23 cellular contexts compared by ENCODE assay signal in genomic region chrX:130184168-130184567, GRCh38. TPM values are rescaled to one million over a fixed set of nuclear protein-coding genes. Genes with fewer than 3 reads are reported as not detected.
DNase-seq lines count a peak whose midpoint lies in the region; ATAC-seq and TF ChIP-seq lines count a peak whose summit lies in the region.
"Had no signal": no experiment of that assay in that cellular context is flagged by ENCODE, and none has a peak within 500 bp of the region (broad histone marks: within the 10 kb centered on the region; RNA-seq: fewer than 3 reads in every experiment).

No MANE protein-coding gene starts in this region.

- H3K4me2 ChIP-seq in GM23248 (ENCODE audit: unreplicated experiment): no peak overlapping the region
- H3K4me2 ChIP-seq: A549 had no signal

- no peak overlapping the region for H3K4me3 ChIP-seq in CD8-positive, alpha-beta T cell (ENCODE audit: low read depth, low read length)
- H3K4me3 ChIP-seq in naive thymus-derived CD4-positive, alpha-beta T cell (ENCODE audit: low read length): no peak overlapping the region
- no peak overlapping the region for H3K4me3 ChIP-seq in GM23248
- H3K4me3 ChIP-seq: A549, adrenal gland, heart left ventricle, suprapubic skin had no signal

- H3K36me3 Mint-ChIP-seq in activated CD4-positive, alpha-beta T cell treated with anti-CD3 and anti-CD28 coated beads, Interleukin-2, amount 10 ng/mL, durations not matched to agents 7 days and 5 days (ENCODE audit: low read depth): peaks cover 14% of the 10 kb centered on the region
- H3K36me3 Mint-ChIP-seq in CD8-positive, alpha-beta T cell: peaks cover 19% of the 10 kb centered on the region
- H3K36me3 Mint-ChIP-seq in activated CD8-positive, alpha-beta T cell treated with anti-CD3 and anti-CD28 coated beads for 36 hours (ENCODE audit: low read depth): peaks cover 12% of the 10 kb centered on the region
- H3K36me3 Mint-ChIP-seq in naive thymus-derived CD4-positive, alpha-beta T cell: peaks cover 0 to 5% (median 0%) of the 10 kb centered on the region in 5 donors
- H3K36me3 Mint-ChIP-seq in glutamatergic neuron (ENCODE audit: unreplicated experiment): no peaks in the 10 kb centered on the region

- no peaks in the 10 kb centered on the region for H3K9me3 ChIP-seq in CD8-positive, alpha-beta T cell (ENCODE audit: low read length)
- H3K9me3 ChIP-seq in naive thymus-derived CD4-positive, alpha-beta T cell (ENCODE audit: control insufficient read depth in 2 of 3, low read length in 3 of 3): no peaks in the 10 kb centered on the region
- H3K9me3 ChIP-seq in GM23248 (ENCODE audit: low read depth): no peaks in the 10 kb centered on the region
- H3K9me3 ChIP-seq: A549, adrenal gland, BE2C, heart left ventricle, suprapubic skin had no signal

- H3K36me3 ChIP-seq in CD8-positive, alpha-beta T cell (ENCODE audit: insufficient read depth, low read length): no peaks in the 10 kb centered on the region
- H3K36me3 ChIP-seq in naive thymus-derived CD4-positive, alpha-beta T cell (ENCODE audit: control insufficient read depth in 2 of 3, insufficient read depth in 3 of 3, low read length in 3 of 3): no peaks in the 10 kb centered on the region
- no peaks in the 10 kb centered on the region for H3K36me3 ChIP-seq in GM23248 (ENCODE audit: low read depth)
- H3K36me3 ChIP-seq: adrenal gland, BE2C, brain microvascular endothelial cell, heart left ventricle, suprapubic skin, WERI-Rb-1 had no signal

- no peaks in the 10 kb centered on the region for H3K9me3 Mint-ChIP-seq in activated CD4-positive, alpha-beta T cell treated with anti-CD3 and anti-CD28 coated beads, Interleukin-2, amount 10 ng/mL, durations not matched to agents 7 days and 5 days
- H3K9me3 Mint-ChIP-seq in CD8-positive, alpha-beta T cell: no peaks in the 10 kb centered on the region
- no peaks in the 10 kb centered on the region for H3K9me3 Mint-ChIP-seq in activated CD8-positive, alpha-beta T cell treated with anti-CD3 and anti-CD28 coated beads for 36 hours
- no peaks in the 10 kb centered on the region for H3K9me3 Mint-ChIP-seq in naive thymus-derived CD4-positive, alpha-beta T cell
- H3K9me3 Mint-ChIP-seq in glutamatergic neuron (ENCODE audit: unreplicated experiment): peaks cover 3% of the 10 kb centered on the region

- DNase-seq in activated CD4-positive, alpha-beta T cell treated with anti-CD3 and anti-CD28 coated beads, Interleukin-2, amount 10 ng/mL, durations not matched to agents 7 days and 5 days: no peak
- no peak for DNase-seq in activated CD4-positive, alpha-beta T cell treated with anti-CD3 and anti-CD28 coated beads for 48 hours
- DNase-seq in CD8-positive, alpha-beta T cell: no peak
- no peak for DNase-seq in activated CD8-positive, alpha-beta T cell treated with anti-CD3 and anti-CD28 coated beads for 36 hours
- DNase-seq in naive thymus-derived CD4-positive, alpha-beta T cell: no peak
- no peak for DNase-seq in glutamatergic neuron
- no peak for DNase-seq in GM23248
- no peak for DNase-seq in NOMO-1 treated with DMSO at 0.1 percent for 48 hours (lab: John Stamatoyannopoulos, UW; ENCODE audit: unreplicated experiment)
- DNase-seq: activated effector memory CD4-positive, alpha-beta T cell treated with Interleukin-2 at 50 U/mL for 16 hours; adrenal gland; BE2C; brain microvascular endothelial cell; effector CD8-positive, alpha-beta T cell; heart left ventricle; mesendoderm; NCI-H1694 treated with DMSO at 0.1 percent for 48 hours; NCI-H2171 treated with DMSO at 0.1 percent for 48 hours; NCI-H526; WERI-Rb-1 had no signal

- WGBS in GM23248 (ENCODE audit: low coverage in 1 of 2, low lambda C conversion rate in 2 of 2, missing lambda C conversion rate in 2 of 2), 2 experiments: 94 to 96% methylated on average over 11 of the region's 11 CpGs

- peak overlapping the region; percentile 84 for H3K27ac Mint-ChIP-seq in activated CD4-positive, alpha-beta T cell treated with anti-CD3 and anti-CD28 coated beads, Interleukin-2, amount 10 ng/mL, durations not matched to agents 7 days and 5 days
- H3K27ac Mint-ChIP-seq in CD8-positive, alpha-beta T cell: peak overlapping the region; percentile 57
- H3K27ac Mint-ChIP-seq in activated CD8-positive, alpha-beta T cell treated with anti-CD3 and anti-CD28 coated beads for 36 hours: peak overlapping the region; percentile 42
- peak overlapping the region in 8 of 9 donors; percentile 34 to 91 (median 70) for H3K27ac Mint-ChIP-seq in naive thymus-derived CD4-positive, alpha-beta T cell
- H3K27ac Mint-ChIP-seq in glutamatergic neuron (ENCODE audit: unreplicated experiment): no peak overlapping the region

- TF ChIP-seq CTCF in CD8-positive, alpha-beta T cell (IDR thresholded peaks at IDR 0.05): no peak
- TF ChIP-seq CTCF in activated CD8-positive, alpha-beta T cell treated with anti-CD3 and anti-CD28 coated beads for 36 hours (IDR thresholded peaks at IDR 0.05): no peak
- TF ChIP-seq CTCF in glutamatergic neuron (IDR thresholded peaks at IDR 0.05; ENCODE audit: partially characterized antibody, unreplicated experiment): no peak

- no peaks in the 10 kb centered on the region for H3K27me3 Mint-ChIP-seq in activated CD4-positive, alpha-beta T cell treated with anti-CD3 and anti-CD28 coated beads, Interleukin-2, amount 10 ng/mL, durations not matched to agents 7 days and 5 days
- no peaks in the 10 kb centered on the region for H3K27me3 Mint-ChIP-seq in CD8-positive, alpha-beta T cell (ENCODE audit: low read depth)
- no peaks in the 10 kb centered on the region for H3K27me3 Mint-ChIP-seq in activated CD8-positive, alpha-beta T cell treated with anti-CD3 and anti-CD28 coated beads for 36 hours
- no peaks in the 10 kb centered on the region for H3K27me3 Mint-ChIP-seq in naive thymus-derived CD4-positive, alpha-beta T cell
- peaks cover 3% of the 10 kb centered on the region for H3K27me3 Mint-ChIP-seq in glutamatergic neuron (ENCODE audit: unreplicated experiment)

- intact Hi-C loops in CD8-positive, alpha-beta T cell (cut with DNase I, micrococcal nuclease): no loop called here
- intact Hi-C loops in activated CD8-positive, alpha-beta T cell treated with anti-CD3 and anti-CD28 coated beads for 36 hours (cut with micrococcal nuclease): no loop called here
- intact Hi-C loops in naive thymus-derived CD4-positive, alpha-beta T cell (cut with micrococcal nuclease): no loop called here

- no peaks in the 10 kb centered on the region for H3F3A ChIP-seq in GM23248 (ENCODE audit: insufficient read depth)

- no peaks in the 10 kb centered on the region for H3K79me2 ChIP-seq in GM23248 (ENCODE audit: insufficient read depth)

- peak overlapping the region; percentile 38 for H3K4me3 Mint-ChIP-seq in activated CD4-positive, alpha-beta T cell treated with anti-CD3 and anti-CD28 coated beads, Interleukin-2, amount 10 ng/mL, durations not matched to agents 7 days and 5 days
- H3K4me3 Mint-ChIP-seq in CD8-positive, alpha-beta T cell: no peak overlapping the region
- no peak overlapping the region for H3K4me3 Mint-ChIP-seq in activated CD8-positive, alpha-beta T cell treated with anti-CD3 and anti-CD28 coated beads for 36 hours
- H3K4me3 Mint-ChIP-seq in naive thymus-derived CD4-positive, alpha-beta T cell: peak overlapping the region in 8 of 10 donors; percentile 10 to 59 (median 36)
- H3K4me3 Mint-ChIP-seq in glutamatergic neuron (ENCODE audit: unreplicated experiment): no peak overlapping the region

- CTCF ChIA-PET in activated CD4-positive, alpha-beta T cell treated with anti-CD3 and anti-CD28 coated beads, Interleukin-2, amount 10 ng/mL, durations not matched to agents 7 days and 5 days (lab: Charles Lee): no interaction called here
- CTCF ChIA-PET in CD8-positive, alpha-beta T cell (lab: Charles Lee): no interaction called here
- CTCF ChIA-PET in activated CD8-positive, alpha-beta T cell treated with anti-CD3 and anti-CD28 coated beads for 36 hours (lab: Charles Lee): interaction anchor here (1.0 kb wide), 1 partner anchor 105 kb away, joined by 3 read pairs; no protein-coding TSS in a partner anchor
- CTCF ChIA-PET in naive thymus-derived CD4-positive, alpha-beta T cell (lab: Charles Lee): no interaction called here

- H3K9me2 ChIP-seq in GM23248 (ENCODE audit: insufficient read depth): no peaks in the 10 kb centered on the region

- H3K4me1 ChIP-seq in CD8-positive, alpha-beta T cell (ENCODE audit: insufficient read depth, low read length): peaks cover 20% of the 10 kb centered on the region
- H3K4me1 ChIP-seq in naive thymus-derived CD4-positive, alpha-beta T cell (ENCODE audit: control insufficient read depth in 2 of 2, insufficient read depth in 2 of 2, low read length in 2 of 2): peaks cover 6 to 13% of the 10 kb centered on the region in 2 donors
- H3K4me1 ChIP-seq in GM23248 (ENCODE audit: insufficient read depth): no peaks in the 10 kb centered on the region
- H3K4me1 ChIP-seq: A549, adrenal gland, heart left ventricle, suprapubic skin had no signal

- no peak overlapping the region for H3K27ac ChIP-seq in CD8-positive, alpha-beta T cell (ENCODE audit: low read depth, low read length)
- H3K27ac ChIP-seq in naive thymus-derived CD4-positive, alpha-beta T cell (ENCODE audit: low read depth, low read length): peak overlapping the region; percentile 17
- H3K27ac ChIP-seq in GM23248: no peak overlapping the region
- H3K27ac ChIP-seq: A549, adrenal gland, brain microvascular endothelial cell, heart left ventricle, HL-60, suprapubic skin, WERI-Rb-1 had no signal

- no peak for ATAC-seq in CD8-positive, alpha-beta T cell
- ATAC-seq in activated CD8-positive, alpha-beta T cell treated with anti-CD3 and anti-CD28 coated beads for 36 hours: no peak
- no peak for ATAC-seq in naive thymus-derived CD4-positive, alpha-beta T cell
- ATAC-seq: A549, heart left ventricle had no signal

- in situ Hi-C loops in GM23248 (cut with MboI): loop anchor here (25.0 kb wide), 1 partner anchor 247 kb away; no protein-coding TSS in a partner anchor

- no peak overlapping the region for H3K9ac ChIP-seq in GM23248

- H4K20me1 ChIP-seq in GM23248 (ENCODE audit: insufficient read depth): no peaks in the 10 kb centered on the region

- POLR2A ChIA-PET in activated CD4-positive, alpha-beta T cell treated with anti-CD3 and anti-CD28 coated beads, Interleukin-2, amount 10 ng/mL, durations not matched to agents 7 days and 5 days (lab: Charles Lee): no interaction called here
- POLR2A ChIA-PET in CD8-positive, alpha-beta T cell (lab: Charles Lee): no interaction called here
- POLR2A ChIA-PET in activated CD8-positive, alpha-beta T cell treated with anti-CD3 and anti-CD28 coated beads for 36 hours (lab: Charles Lee): no interaction called here
- POLR2A ChIA-PET in naive thymus-derived CD4-positive, alpha-beta T cell (lab: Charles Lee): interaction anchor here (1.8 kb wide), 1 partner anchor 12 kb away, joined by 7 read pairs; the partner anchor contains the start of gene RAB33A

- no peak overlapping the region for H2AFZ ChIP-seq in GM23248

- H3K27me3 ChIP-seq in CD8-positive, alpha-beta T cell (ENCODE audit: insufficient read depth, low read length): no peaks in the 10 kb centered on the region
- H3K27me3 ChIP-seq in naive thymus-derived CD4-positive, alpha-beta T cell (ENCODE audit: control insufficient read depth in 2 of 2, insufficient read depth in 2 of 2, low read length in 2 of 2): no peaks in the 10 kb centered on the region
- no peaks in the 10 kb centered on the region for H3K27me3 ChIP-seq in GM23248 (replicated peaks; ENCODE audit: insufficient read depth)
- H3K27me3 ChIP-seq: adrenal gland, BE2C, brain microvascular endothelial cell, heart left ventricle, suprapubic skin had no signal

- H3K4me1 Mint-ChIP-seq in activated CD4-positive, alpha-beta T cell treated with anti-CD3 and anti-CD28 coated beads, Interleukin-2, amount 10 ng/mL, durations not matched to agents 7 days and 5 days: peaks cover 34% of the 10 kb centered on the region
- peaks cover 22% of the 10 kb centered on the region for H3K4me1 Mint-ChIP-seq in CD8-positive, alpha-beta T cell (ENCODE audit: low read depth)
- peaks cover 25% of the 10 kb centered on the region for H3K4me1 Mint-ChIP-seq in activated CD8-positive, alpha-beta T cell treated with anti-CD3 and anti-CD28 coated beads for 36 hours (ENCODE audit: low read depth)
- peaks cover 12 to 35% (median 23%) of the 10 kb centered on the region in 7 donors for H3K4me1 Mint-ChIP-seq in naive thymus-derived CD4-positive, alpha-beta T cell
- H3K4me1 Mint-ChIP-seq in glutamatergic neuron (ENCODE audit: low read depth, unreplicated experiment): peaks cover 3% of the 10 kb centered on the region

RNA-seq across cellular contexts. Expression of gene RAB33A, which starts 12.4 kb away (rescaled TPM):
- 10 to 100 TPM; 20.8 to 21.2 TPM for total RNA-seq in activated CD4-positive, alpha-beta T cell treated with anti-CD3 and anti-CD28 coated beads, Interleukin-2, amount 10 ng/mL, durations not matched to agents 7 days and 5 days
- 1 to 10 TPM; 9.2 to 9.7 TPM for total RNA-seq in CD8-positive, alpha-beta T cell
- 10 to 100 TPM; 28.2 to 28.8 TPM for total RNA-seq in activated CD8-positive, alpha-beta T cell treated with anti-CD3 and anti-CD28 coated beads for 36 hours
- 10 to 100 TPM in 3 of 5 experiments, 1 to 10 TPM in 2; 2.9 to 25.6 (median 11.9) TPM for total RNA-seq in naive thymus-derived CD4-positive, alpha-beta T cell
- polyA plus RNA-seq in naive thymus-derived CD4-positive, alpha-beta T cell: 10 to 100 TPM in 1 of 2 donors, 1 to 10 TPM in 1; 7.6 to 15.6 TPM
- 13.3 TPM for total RNA-seq in glutamatergic neuron (ENCODE audit: unreplicated experiment)
- total RNA-seq in GM23248 (2014; rRNA removed; shearing (Covaris generic)): 3.3 and 5.8 TPM in 2 replicates
- 1.5 and 2.3 TPM in 2 replicates for polyA plus RNA-seq in GM23248 (2016; fragmentation: Nextera tagmentation; extraction: Ambion mirVana)
- total RNA-seq: LHCN-M2, suprapubic skin had no signal

RNA-seq across cellular contexts. Expression of gene AIFM1, which starts 18.5 kb away (rescaled TPM):
- 10 to 100 TPM; 32.3 to 40.3 TPM for total RNA-seq in activated CD4-positive, alpha-beta T cell treated with anti-CD3 and anti-CD28 coated beads, Interleukin-2, amount 10 ng/mL, durations not matched to agents 7 days and 5 days
- 1 to 10 TPM; 4.4 to 4.9 TPM for total RNA-seq in CD8-positive, alpha-beta T cell
- total RNA-seq in activated CD8-positive, alpha-beta T cell treated with anti-CD3 and anti-CD28 coated beads for 36 hours: 10 to 100 TPM; 51.5 to 54.3 TPM
- total RNA-seq in naive thymus-derived CD4-positive, alpha-beta T cell: 10 to 100 TPM; 11.6 to 35.8 (median 21.1) TPM
- 10 to 100 TPM; 24.8 to 35.4 TPM for polyA plus RNA-seq in naive thymus-derived CD4-positive, alpha-beta T cell
- total RNA-seq in glutamatergic neuron (ENCODE audit: unreplicated experiment): 29.1 TPM
- 14.4 and 14.6 TPM in 2 replicates for total RNA-seq in GM23248 (2014; rRNA removed; shearing (Covaris generic))
- polyA plus RNA-seq in GM23248 (2016; fragmentation: Nextera tagmentation; extraction: Ambion mirVana): 22.5 and 24.3 TPM in 2 replicates

Comparison
In these comparisons a context has a peak if more than half of its experiments do, and no peak if none do; other contexts are left out.
1. H3K4me3 Mint-ChIP-seq: peak in activated CD4-positive, alpha-beta T cell treated with anti-CD3 and anti-CD28 coated beads, Interleukin-2, amount 10 ng/mL, durations not matched to agents 7 days and 5 days (single experiment) and naive thymus-derived CD4-positive, alpha-beta T cell (8 of 10); none in CD8-positive, alpha-beta T cell (single experiment), activated CD8-positive, alpha-beta T cell treated with anti-CD3 and anti-CD28 coated beads for 36 hours (single experiment) and glutamatergic neuron (single experiment).